Comparison of ENCODE assay signal across 8 cellular contexts in the genomic region with DNA sequence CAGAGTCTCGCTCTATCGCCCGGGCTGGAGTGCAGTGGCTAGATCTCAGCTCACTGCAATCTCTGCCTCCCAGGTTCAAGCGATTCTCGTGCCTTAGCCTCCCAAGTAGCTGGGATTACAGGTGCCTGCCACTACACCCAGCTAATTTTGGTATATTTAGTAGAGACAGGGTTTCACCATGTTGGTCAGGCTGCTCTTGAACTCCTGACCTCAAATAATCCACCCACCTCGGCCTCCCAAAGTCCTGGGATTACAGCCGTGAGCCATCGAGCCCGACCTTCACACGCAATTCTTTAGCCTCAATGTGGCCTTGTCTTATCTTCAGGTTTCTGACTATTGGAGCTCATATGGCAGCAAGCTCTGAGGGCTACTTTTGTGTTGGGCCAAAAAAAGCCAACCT. TPM values are rescaled to one million over a fixed set of nuclear protein-coding genes. Genes with fewer than 3 reads are reported as not detected.
DNase-seq lines count a peak whose midpoint lies in the region; ATAC-seq, FAIRE-seq and TF ChIP-seq lines count a peak whose summit lies in the region.
"Not testable (repeated sequence)": the region's sequence is repeated elsewhere in the genome, so short reads cannot be mapped to it uniquely, and the experiment has no call there.

No MANE protein-coding gene starts in this region.

- not testable (repeated sequence) for DNase-seq in CD8-positive, alpha-beta memory T cell; activated CD4-positive, alpha-beta T cell treated with anti-CD3 and anti-CD28 coated beads for 36 hours; adipocyte (ENCODE audit: low read depth); endodermal cell; HepG2 (ENCODE audit: low spot score); tibial nerve (ENCODE audit: low spot score in 2 of 2)

- H3K4me1 Mint-ChIP-seq in CD8-positive, alpha-beta memory T cell = peaks cover 11 to 19% (median 13%) of the 10 kb centered on the region in 3 donors
- peaks cover 13% of the 10 kb centered on the region for H3K4me1 Mint-ChIP-seq in activated CD4-positive, alpha-beta T cell treated with anti-CD3 and anti-CD28 coated beads for 36 hours
- H3K4me1 Mint-ChIP-seq in endodermal cell = peaks cover 11% of the 10 kb centered on the region
- peaks cover 34% of the 10 kb centered on the region for H3K4me1 Mint-ChIP-seq in nephron

- TF ChIP-seq CTCF in endodermal cell (conservative IDR thresholded peaks at IDR 0.05); HepG2 (CRISPR knock-in tag; IDR thresholded peaks at IDR 0.05); nephron (IDR thresholded peaks at IDR 0.05; ENCODE audit: unreplicated experiment in 3 of 3); tibial nerve (IDR thresholded peaks at IDR 0.05): not testable (repeated sequence)

- H3K4me1 ChIP-seq in CD8-positive, alpha-beta memory T cell (ENCODE audit: insufficient read depth, low read length); endodermal cell (ENCODE audit: control insufficient read depth, insufficient read depth, low read length): not testable (repeated sequence)
- H3K4me1 ChIP-seq in adipocyte (ENCODE audit: control insufficient read depth, insufficient read depth, low read length) = peaks cover 33% of the 10 kb centered on the region
- peaks cover 36% of the 10 kb centered on the region for H3K4me1 ChIP-seq in HepG2 (ENCODE audit: insufficient read depth, low read length)
- peaks cover 13 to 18% (median 14%) of the 10 kb centered on the region in 3 donors for H3K4me1 ChIP-seq in skeletal muscle tissue (ENCODE audit: control insufficient read depth in 3 of 3, insufficient read depth in 3 of 3, low read length in 3 of 3)
- peaks cover 0 to 24% (median 2%) of the 10 kb centered on the region in 4 donors for H3K4me1 ChIP-seq in tibial nerve

- TF ChIP-seq RAD21 in HepG2 (CRISPR knock-in tag; IDR thresholded peaks at IDR 0.05) = not testable (repeated sequence)

- peaks cover 0 to 11% of the 10 kb centered on the region in 2 donors for H3K27me3 Mint-ChIP-seq in CD8-positive, alpha-beta memory T cell
- H3K27me3 Mint-ChIP-seq in activated CD4-positive, alpha-beta T cell treated with anti-CD3 and anti-CD28 coated beads for 36 hours; endodermal cell (ENCODE audit: insufficient read depth); nephron (ENCODE audit: low read depth): not testable (repeated sequence)

- H3K36me3 ChIP-seq in CD8-positive, alpha-beta memory T cell (ENCODE audit: insufficient read depth, low read length); adipocyte (ENCODE audit: control insufficient read depth, insufficient read depth, low read length, severe bottlenecking); endodermal cell (ENCODE audit: control insufficient read depth, insufficient read depth, low read length); HepG2 (replicated peaks in 1 of 2; ENCODE audit: control insufficient read depth in 1 of 2, insufficient read depth in 2 of 2, low read length in 2 of 2); skeletal muscle tissue (ENCODE audit: control insufficient read depth in 3 of 3, insufficient read depth in 3 of 3, low read length in 3 of 3); tibial nerve: not testable (repeated sequence)

- H4K20me1 ChIP-seq in HepG2 (ENCODE audit: insufficient read depth, low read length) = not testable (repeated sequence)

- 92 to 96% methylated on average over 10 of the region's 10 CpGs for WGBS in endodermal cell (ENCODE audit: insufficient coverage in 1 of 2, insufficient read length in 1 of 2), 2 experiments
- 54% methylated on average over 8 of the region's 10 CpGs for WGBS in HepG2 (ENCODE audit: low lambda C conversion rate)
- 71 to 80% methylated on average over 10 of the region's 10 CpGs for WGBS in tibial nerve, 2 donors

- in situ Hi-C loops in HepG2 (cut with HindIII; ENCODE audit: extremely low pct_ligation_motif_present, low pct_unique_long_range_greater_than_20kb) = not testable (repeated sequence)

- not testable (repeated sequence) for H3K9me3 Mint-ChIP-seq in CD8-positive, alpha-beta memory T cell; activated CD4-positive, alpha-beta T cell treated with anti-CD3 and anti-CD28 coated beads for 36 hours (ENCODE audit: low read depth); endodermal cell; nephron

- TF ChIP-seq POLR2A in HepG2 (IDR thresholded peaks at IDR 0.05; ENCODE audit: insufficient read depth in 1 of 2, low read depth in 2 of 2, low read length in 2 of 2); tibial nerve (IDR thresholded peaks at IDR 0.05): not testable (repeated sequence)

- POLR2A ChIA-PET in CD8-positive, alpha-beta memory T cell (lab: Charles Lee); activated CD4-positive, alpha-beta T cell treated with anti-CD3 and anti-CD28 coated beads for 36 hours (lab: Charles Lee): not testable (repeated sequence)
- POLR2A ChIA-PET in HepG2 (lab: Yijun Ruan, JAX) = interaction anchor here (1.3 kb wide), 1 partner anchor 15 kb away, joined by 4 read pairs; no protein-coding TSS in a partner anchor

- H3K9me3 ChIP-seq in CD8-positive, alpha-beta memory T cell (ENCODE audit: low read length); adipocyte (ENCODE audit: control insufficient read depth, low read length); endodermal cell (ENCODE audit: control insufficient read depth, low read length); HepG2 (ENCODE audit: low read length); skeletal muscle tissue (ENCODE audit: control insufficient read depth in 3 of 3, low read length in 3 of 3); tibial nerve: not testable (repeated sequence)

- H3K4me3 ChIP-seq in CD8-positive, alpha-beta memory T cell (ENCODE audit: low read length); endodermal cell (ENCODE audit: low read length); HepG2 (replicated peaks in 1 of 3; ENCODE audit: insufficient read depth in 1 of 3, low read depth in 2 of 3, low read length in 3 of 3); tibial nerve: not testable (repeated sequence)
- H3K4me3 ChIP-seq in adipocyte (ENCODE audit: low read length) (peak overlapping the region; percentile 83), skeletal muscle tissue (ENCODE audit: low read length in 3 of 3) (peak overlapping the region in 1 of 3 donors; percentile 87)

- H3K9ac ChIP-seq in adipocyte (ENCODE audit: low read length) (peak overlapping the region; percentile 96), skeletal muscle tissue (ENCODE audit: low read depth in 1 of 3, low read length in 3 of 3) (peak overlapping the region in 2 of 3 donors; percentile 89 to 93)
- not testable (repeated sequence) for H3K9ac ChIP-seq in endodermal cell (ENCODE audit: extremely low read depth, low read length, poor library complexity, severe bottlenecking); HepG2 (ENCODE audit: insufficient read depth, low read depth, low read length)

- peak overlapping the region; percentile 40 to 90 (median 72) for H3K4me3 Mint-ChIP-seq in CD8-positive, alpha-beta memory T cell
- peak overlapping the region; percentile 75 for H3K4me3 Mint-ChIP-seq in activated CD4-positive, alpha-beta T cell treated with anti-CD3 and anti-CD28 coated beads for 36 hours
- H3K4me3 Mint-ChIP-seq in endodermal cell (peak overlapping the region; percentile 66), nephron (peak overlapping the region; percentile 81 to 94 (median 93))

- not testable (repeated sequence) for H3K36me3 Mint-ChIP-seq in CD8-positive, alpha-beta memory T cell; activated CD4-positive, alpha-beta T cell treated with anti-CD3 and anti-CD28 coated beads for 36 hours (ENCODE audit: low read depth); endodermal cell (ENCODE audit: low read depth); nephron (ENCODE audit: low read depth)

- BruUV-seq in HepG2 (replicated peaks; lab: Mats Ljungman, UMichigan) = not testable (repeated sequence)

- peak overlapping the region in 4 of 8 donors; percentile 56 to 79 (median 61) for H3K27ac Mint-ChIP-seq in CD8-positive, alpha-beta memory T cell
- not testable (repeated sequence) for H3K27ac Mint-ChIP-seq in activated CD4-positive, alpha-beta T cell treated with anti-CD3 and anti-CD28 coated beads for 36 hours
- H3K27ac Mint-ChIP-seq in endodermal cell (peak overlapping the region; percentile 94), nephron (peak overlapping the region; percentile 100)

- not testable (repeated sequence) for H3K79me2 ChIP-seq in HepG2 (ENCODE audit: insufficient read depth, low read length)

- H3K27me3 ChIP-seq in CD8-positive, alpha-beta memory T cell (ENCODE audit: insufficient read depth, low read length, poor library complexity, severe bottlenecking); adipocyte (replicated peaks; ENCODE audit: control insufficient read depth, insufficient read depth, low read length); endodermal cell (ENCODE audit: control insufficient read depth, insufficient read depth, low read length, poor library complexity, severe bottlenecking); HepG2 (ENCODE audit: control insufficient read depth in 1 of 2, insufficient read depth in 2 of 2, low read length in 2 of 2); skeletal muscle tissue (ENCODE audit: control insufficient read depth in 3 of 3, insufficient read depth in 3 of 3, low read length in 3 of 3); tibial nerve: not testable (repeated sequence)

- intact Hi-C loops in activated CD4-positive, alpha-beta T cell treated with anti-CD3 and anti-CD28 coated beads for 36 hours (cut with DNase I, micrococcal nuclease) = loop anchor here in 1 of 2 experiments (5.0 kb wide), 1 partner anchor 1092 kb away; a partner anchor contains a TSS
- intact Hi-C loops in HepG2 (cut with micrococcal nuclease; ENCODE audit: unreplicated experiment) = not testable (repeated sequence)

- H3K27ac ChIP-seq in CD8-positive, alpha-beta memory T cell (ENCODE audit: low read depth, low read length); endodermal cell (ENCODE audit: low read depth, low read length); HepG2 (ENCODE audit: extremely low read length, insufficient read depth, low read length): not testable (repeated sequence)
- H3K27ac ChIP-seq in skeletal muscle tissue (ENCODE audit: low read depth, low read length) (peak overlapping the region; percentile 90), tibial nerve (peak overlapping the region; percentile 95 to 100 (median 97))

- not testable (repeated sequence) for H3K4me2 ChIP-seq in HepG2 (ENCODE audit: low read depth, low read length)

- ATAC-seq in activated CD4-positive, alpha-beta T cell treated with anti-CD3 and anti-CD28 coated beads for 36 hours; HepG2: not testable (repeated sequence)

- not testable (repeated sequence) for FAIRE-seq in HepG2 (lab: Jason Lieb, UNC)

- CTCF ChIA-PET in CD8-positive, alpha-beta memory T cell (lab: Charles Lee); HepG2 (lab: Yijun Ruan, JAX; ENCODE audit: low intra/inter-chr PET ratio, low total read pairs): not testable (repeated sequence)
- CTCF ChIA-PET in activated CD4-positive, alpha-beta T cell treated with anti-CD3 and anti-CD28 coated beads for 36 hours (lab: Charles Lee) = interaction anchor here (0.9 kb wide), 1 partner anchor 70 kb away, joined by 5 read pairs; no protein-coding TSS in a partner anchor

- not testable (repeated sequence) for TF ChIP-seq EP300 in HepG2 (IDR thresholded peaks at IDR 0.05; ENCODE audit: low read depth in 2 of 2, low read length in 2 of 2); HepG2 (CRISPR knock-in tag; IDR thresholded peaks at IDR 0.05; ENCODE audit: borderline replicate concordance); tibial nerve (IDR thresholded peaks at IDR 0.05)

- not testable (repeated sequence) for H2AFZ ChIP-seq in HepG2 (ENCODE audit: low read length)

RNA-seq across cellular contexts. Expression of a gene that starts 22.6 kb away (rescaled TPM):
- 10 to 100 TPM; 20.7 to 21.1 TPM for total RNA-seq in CD8-positive, alpha-beta memory T cell
- 8.4 TPM for polyA plus RNA-seq in CD8-positive, alpha-beta memory T cell
- total RNA-seq in activated CD4-positive, alpha-beta T cell treated with anti-CD3 and anti-CD28 coated beads for 36 hours = 10 to 100 TPM; 20.3 to 23.1 TPM
- total RNA-seq in endodermal cell (100 to 1,000 TPM; 414 to 454 TPM), HepG2 (2016; rRNA removed; fragmentation: Illumina TruSeq; extraction: Trizol) (31.3 and 83.8 TPM in 2 replicates), skeletal muscle tissue (237 TPM), tibial nerve (100 to 1,000 TPM; 151 to 358 (median 184) TPM)
- polyA plus RNA-seq in endodermal cell (2013, experiment 1 of 2) = 364 TPM
- 386 TPM for polyA plus RNA-seq in endodermal cell (2013, experiment 2 of 2)
- total RNA-seq in HepG2 (2016; cell fraction: cytosol; rRNA removed; fragmentation: Illumina TruSeq; extraction: Trizol; ENCODE audit: low read depth) = 10.9 and 11.9 TPM in 2 replicates
- total RNA-seq in HepG2 (2016; cell fraction: insoluble cytoplasmic fraction; rRNA removed; fragmentation: Illumina TruSeq; extraction: Trizol) = 27.2 and 84.9 TPM in 2 replicates
- 21.3 and 21.4 TPM in 2 replicates for total RNA-seq in HepG2 (2016; cell fraction: membrane; rRNA removed; fragmentation: Illumina TruSeq; extraction: Trizol)
- 63.4 and 80.5 TPM in 2 replicates for total RNA-seq in HepG2 (2016; cell fraction: nucleus; rRNA removed; fragmentation: Illumina TruSeq; extraction: Trizol)
- 83.6 and 101 TPM in 2 replicates for polyA plus RNA-seq in HepG2 (2011; rRNA removed)
- 50.5 and 96.5 TPM in 2 replicates for polyA plus RNA-seq in HepG2 (2011; cell fraction: cytosol; rRNA removed)
- 91.5 and 110 TPM in 2 replicates for polyA plus RNA-seq in HepG2 (2011; cell fraction: nucleus; rRNA removed)
- polyA plus RNA-seq in HepG2 (2012) = 46.1 and 57.3 TPM in 2 replicates
- polyA plus RNA-seq in HepG2 (2016; cell fraction: cytosol; fragmentation: Illumina TruSeq; extraction: Trizol; ENCODE audit: low read depth) = 8.9 and 11.1 TPM in 2 replicates
- polyA plus RNA-seq in HepG2 (2016; cell fraction: insoluble cytoplasmic fraction; fragmentation: Illumina TruSeq; extraction: Trizol; ENCODE audit: low read depth) = 30.8 and 35.3 TPM in 2 replicates
- 15.5 and 16.1 TPM in 2 replicates for polyA plus RNA-seq in HepG2 (2016; cell fraction: membrane; fragmentation: Illumina TruSeq; extraction: Trizol; ENCODE audit: low read depth)
- 114 and 127 TPM in 2 replicates for polyA plus RNA-seq in HepG2 (2016; cell fraction: nucleus; fragmentation: Illumina TruSeq; extraction: Trizol; ENCODE audit: insufficient read depth, low read depth)
- polyA minus RNA-seq in HepG2 (2011; rRNA and poly(A)+ RNA removed; ENCODE audit: low replicate concordance) = 129 and 168 TPM in 2 replicates
- polyA minus RNA-seq in HepG2 (2011; cell fraction: cytosol; rRNA and poly(A)+ RNA removed) = 52.3 and 73.2 TPM in 2 replicates
- polyA minus RNA-seq in HepG2 (2011; cell fraction: nucleus; rRNA and poly(A)+ RNA removed) = 20.1 and 27.8 TPM in 2 replicates

RNA-seq across cellular contexts. Expression of a gene that starts 58.9 kb away (rescaled TPM):
- 1 to 10 TPM; 8.9 to 9.1 TPM for total RNA-seq in CD8-positive, alpha-beta memory T cell
- 10.4 TPM for polyA plus RNA-seq in CD8-positive, alpha-beta memory T cell
- total RNA-seq in activated CD4-positive, alpha-beta T cell treated with anti-CD3 and anti-CD28 coated beads for 36 hours = 10 to 100 TPM; 16.8 to 22.0 TPM
- total RNA-seq in endodermal cell = 1 to 10 TPM; 3.0 to 8.6 TPM
- polyA plus RNA-seq in endodermal cell (2013, experiment 1 of 2) = 9.4 TPM
- polyA plus RNA-seq in endodermal cell (2013, experiment 2 of 2) = 7.7 TPM
- total RNA-seq in HepG2 (2016; rRNA removed; fragmentation: Illumina TruSeq; extraction: Trizol) = 35.8 and 67.5 TPM in 2 replicates
- 24.1 and 26.9 TPM in 2 replicates for total RNA-seq in HepG2 (2016; cell fraction: cytosol; rRNA removed; fragmentation: Illumina TruSeq; extraction: Trizol; ENCODE audit: low read depth)
- total RNA-seq in HepG2 (2016; cell fraction: insoluble cytoplasmic fraction; rRNA removed; fragmentation: Illumina TruSeq; extraction: Trizol) = 31.0 and 63.9 TPM in 2 replicates
- total RNA-seq in HepG2 (2016; cell fraction: membrane; rRNA removed; fragmentation: Illumina TruSeq; extraction: Trizol) = 48.4 and 52.8 TPM in 2 replicates
- total RNA-seq in HepG2 (2016; cell fraction: nucleus; rRNA removed; fragmentation: Illumina TruSeq; extraction: Trizol) = 82.9 and 86.5 TPM in 2 replicates
- 55.0 and 55.2 TPM in 2 replicates for polyA plus RNA-seq in HepG2 (2011; rRNA removed)
- polyA plus RNA-seq in HepG2 (2011; cell fraction: cytosol; rRNA removed) = 19.4 and 33.8 TPM in 2 replicates
- polyA plus RNA-seq in HepG2 (2011; cell fraction: nucleus; rRNA removed) = 229 and 337 TPM in 2 replicates
- 36.3 and 37.7 TPM in 2 replicates for polyA plus RNA-seq in HepG2 (2012)
- polyA plus RNA-seq in HepG2 (2016; cell fraction: cytosol; fragmentation: Illumina TruSeq; extraction: Trizol; ENCODE audit: low read depth) = 14.1 and 14.2 TPM in 2 replicates
- 33.8 and 39.1 TPM in 2 replicates for polyA plus RNA-seq in HepG2 (2016; cell fraction: insoluble cytoplasmic fraction; fragmentation: Illumina TruSeq; extraction: Trizol; ENCODE audit: low read depth)
- polyA plus RNA-seq in HepG2 (2016; cell fraction: membrane; fragmentation: Illumina TruSeq; extraction: Trizol; ENCODE audit: low read depth) = 33.4 and 35.7 TPM in 2 replicates
- polyA plus RNA-seq in HepG2 (2016; cell fraction: nucleus; fragmentation: Illumina TruSeq; extraction: Trizol; ENCODE audit: insufficient read depth, low read depth) = 217 and 242 TPM in 2 replicates
- 39.6 and 88.9 TPM in 2 replicates for polyA minus RNA-seq in HepG2 (2011; rRNA and poly(A)+ RNA removed; ENCODE audit: low replicate concordance)
- 23.0 and 24.3 TPM in 2 replicates for polyA minus RNA-seq in HepG2 (2011; cell fraction: cytosol; rRNA and poly(A)+ RNA removed)
- polyA minus RNA-seq in HepG2 (2011; cell fraction: nucleus; rRNA and poly(A)+ RNA removed) = 51.5 and 67.3 TPM in 2 replicates
- 7.8 TPM for total RNA-seq in skeletal muscle tissue
- 100 to 1,000 TPM in 2 of 4 donors, 10 to 100 TPM in 2; 92.2 to 122 (median 101) TPM for total RNA-seq in tibial nerve
